28 cellular contexts compared by ENCODE assay signal in genomic region chr10:124015991-124016390, GRCh38.
"Had no signal": no experiment of that assay in that cellular context is flagged by ENCODE, and none has a peak within 500 bp of the region (broad histone marks: within the 10 kb centered on the region; RNA-seq: fewer than 3 reads in every experiment).

No MANE protein-coding gene starts in this region.

- H3K79me2 ChIP-seq: hepatocyte had no signal

- H3K27ac ChIP-seq: colonic mucosa, hepatocyte, left lung, ovary, psoas muscle, skin epidermis, suprapubic skin, transverse colon, vagina had no signal

- H3K4me3 Mint-ChIP-seq: dendritic cell treated with granulocyte-macrophage colony-stimulating factor and Interleukin-4, amounts not matched to agents 40 ng/mL and 50 ng/mL, for 4 days; effector memory CD8-positive, alpha-beta T cell; mesothelial cell of epicardium; natural killer cell treated with Interleukin-12 subunit alpha and Interleukin-12 subunit beta and Interleukin-15 and Interleukin-18, amount 100 ng/mL, for 72 hours; neural crest cell; stimulated activated naive B cell treated with anti-CD40 and anti-IgM and Interleukin-4, amounts not matched to agents 10 μg/mL and 1 μg/mL and 100 μg/mL, for 72 hours; stimulated activated naive CD8-positive, alpha-beta T cell treated with anti-CD3 and anti-CD28 coated beads, Interleukin-15, Interleukin-2, amounts not matched to agents 100 ng/mL and 50 ng/mL, for 24 hours had no signal

- DNase-seq: colonic mucosa; effector memory CD8-positive, alpha-beta T cell; erythroblast; head of caudate nucleus; left cardiac atrium; left lung; mesenchymal stem cell; naive B cell; nucleus accumbens; ovary; right cardiac atrium; stimulated activated CD4-positive, alpha-beta T cell treated with anti-CD3 and anti-CD28 coated beads, Interleukin-15, amount 100 ng/mL, for 24 hours; stimulated activated CD4-positive, alpha-beta T cell treated with anti-CD3 and anti-CD28 coated beads, Interleukin-2, amount 100 ng/mL, for 48 hours; stimulated activated naive B cell treated with anti-CD40 and anti-IgM and Interleukin-4, amounts not matched to agents 10 μg/mL and 1 μg/mL and 100 μg/mL, for 72 hours; transverse colon had no signal

- H2AFZ ChIP-seq: hepatocyte had no signal

- H3K4me3 ChIP-seq: colonic mucosa, hepatocyte, left lung, mucosa of descending colon, ovary, psoas muscle, skin epidermis, suprapubic skin, transverse colon, vagina had no signal

- H3K4me2 ChIP-seq: hepatocyte had no signal

- H3K36me3 Mint-ChIP-seq: natural killer cell treated with Interleukin-12 subunit alpha and Interleukin-12 subunit beta and Interleukin-15 and Interleukin-18, amount 100 ng/mL, for 72 hours had no signal

- H3K9me3 ChIP-seq: colonic mucosa, left lung, psoas muscle, transverse colon, vagina had no signal

- H3K4me1 ChIP-seq: colonic mucosa, psoas muscle, suprapubic skin, transverse colon, vagina had no signal

- H3K4me1 Mint-ChIP-seq: mesothelial cell of epicardium; stimulated activated naive B cell treated with anti-CD40 and anti-IgM and Interleukin-4, amounts not matched to agents 10 μg/mL and 1 μg/mL and 100 μg/mL, for 72 hours had no signal

- H3K27ac Mint-ChIP-seq: dendritic cell treated with granulocyte-macrophage colony-stimulating factor and Interleukin-4, amounts not matched to agents 40 ng/mL and 50 ng/mL, for 4 days; effector memory CD8-positive, alpha-beta T cell; mesothelial cell of epicardium; natural killer cell treated with Interleukin-12 subunit alpha and Interleukin-12 subunit beta and Interleukin-15 and Interleukin-18, amount 100 ng/mL, for 72 hours; stimulated activated naive B cell treated with anti-CD40 and anti-IgM and Interleukin-4, amounts not matched to agents 10 μg/mL and 1 μg/mL and 100 μg/mL, for 72 hours; stimulated activated naive CD8-positive, alpha-beta T cell treated with anti-CD3 and anti-CD28 coated beads, Interleukin-15, Interleukin-2, amounts not matched to agents 100 ng/mL and 50 ng/mL, for 24 hours had no signal

- H3K9me3 Mint-ChIP-seq: effector memory CD8-positive, alpha-beta T cell; natural killer cell treated with Interleukin-12 subunit alpha and Interleukin-12 subunit beta and Interleukin-15 and Interleukin-18, amount 100 ng/mL, for 72 hours had no signal

- FAIRE-seq: endometrium, frontal cortex had no signal

- H3K27me3 Mint-ChIP-seq: naive B cell; natural killer cell treated with Interleukin-12 subunit alpha and Interleukin-12 subunit beta and Interleukin-15 and Interleukin-18, amount 100 ng/mL, for 72 hours; stimulated activated naive B cell treated with anti-CD40 and anti-IgM and Interleukin-4, amounts not matched to agents 10 μg/mL and 1 μg/mL and 100 μg/mL, for 72 hours had no signal

- H3K27me3 ChIP-seq: colonic mucosa, hepatocyte, left lung, ovary, suprapubic skin, transverse colon, vagina had no signal

- H3K36me3 ChIP-seq: colonic mucosa, ovary, transverse colon, vagina had no signal
